ENCODE assay signal across 1 cellular context in the genomic region with DNA sequence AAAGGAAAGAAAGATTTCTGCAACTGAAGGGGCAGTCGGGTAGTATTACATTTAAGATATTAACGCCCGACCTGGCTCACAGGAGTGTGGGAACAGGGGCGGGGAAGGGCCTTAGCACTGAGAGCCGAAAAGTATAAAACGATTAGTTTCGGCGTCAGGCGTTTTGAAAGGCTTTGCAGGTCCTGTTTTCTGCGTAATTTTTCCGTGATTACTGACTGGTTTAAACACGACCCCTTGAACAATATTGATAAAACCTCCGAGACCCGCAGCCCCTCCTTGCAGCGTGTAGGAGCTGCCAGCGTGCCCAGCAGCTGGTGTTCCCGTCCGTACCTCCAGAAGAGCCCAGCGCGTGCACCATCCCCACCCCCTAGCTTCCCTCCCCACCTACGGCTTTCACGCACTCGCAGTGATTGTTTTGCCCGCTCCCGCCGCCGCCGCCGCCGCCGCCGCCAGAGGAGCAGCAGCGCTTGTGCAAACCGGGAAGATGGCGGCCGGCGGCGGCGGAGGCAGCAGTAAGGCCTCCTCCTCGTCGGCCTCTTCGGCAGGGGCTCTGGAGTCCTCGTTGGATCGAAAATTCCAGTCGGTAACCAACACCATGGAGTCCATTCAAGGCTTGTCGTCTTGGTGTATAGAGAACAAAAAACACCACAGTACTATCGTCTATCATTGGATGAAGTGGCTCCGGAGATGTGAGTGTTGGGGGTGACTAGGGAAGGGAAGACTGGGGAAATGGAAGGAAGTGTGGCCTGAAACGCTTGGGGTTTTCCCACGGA.
TF ChIP-seq lines count a peak whose summit lies in the region.

No MANE protein-coding gene starts in this region.

TF ChIP-seq in IMR-90, 13 proteins besides CTCF, POLR2A, EP300 and RAD21:
- TF ChIP-seq, protein P1, sequence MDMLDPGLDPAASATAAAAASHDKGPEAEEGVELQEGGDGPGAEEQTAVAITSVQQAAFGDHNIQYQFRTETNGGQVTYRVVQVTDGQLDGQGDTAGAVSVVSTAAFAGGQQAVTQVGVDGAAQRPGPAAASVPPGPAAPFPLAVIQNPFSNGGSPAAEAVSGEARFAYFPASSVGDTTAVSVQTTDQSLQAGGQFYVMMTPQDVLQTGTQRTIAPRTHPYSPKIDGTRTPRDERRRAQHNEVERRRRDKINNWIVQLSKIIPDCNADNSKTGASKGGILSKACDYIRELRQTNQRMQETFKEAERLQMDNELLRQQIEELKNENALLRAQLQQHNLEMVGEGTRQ (IDR thresholded peaks at IDR 0.05; ENCODE audit: low read depth, low read length) = no peak
- no peak for TF ChIP-seq NFE2L2 (IDR thresholded peaks at IDR 0.05; ENCODE audit: low read depth, low read length)
- TF ChIP-seq MAFK (IDR thresholded peaks at IDR 0.05; ENCODE audit: low read depth, low read length) = no peak
- TF ChIP-seq CEBPB (IDR thresholded peaks at IDR 0.05; ENCODE audit: low read depth, low read length) = peak; percentile 32; the same call in 1 of the 2 replicates
- TF ChIP-seq MAZ (IDR thresholded peaks at IDR 0.05; ENCODE audit: borderline replicate concordance, low read depth, low read length) = 0 out of 2 replicates have a peak, but pooled peaks have one; percentile 4
- peak; percentile 79; the same call in 1 of the 2 replicates for TF ChIP-seq MXI1 (IDR thresholded peaks at IDR 0.05; ENCODE audit: borderline replicate concordance, low read depth, low read length)
- no peak for TF ChIP-seq RFX5 (IDR thresholded peaks at IDR 0.05; ENCODE audit: low read depth, low read length)
- TF ChIP-seq FOS (IDR thresholded peaks at IDR 0.05; ENCODE audit: low read depth, low read length) = no peak
- TF ChIP-seq SMC3 (IDR thresholded peaks at IDR 0.05; ENCODE audit: low read depth, low read length) = no peak
- TF ChIP-seq CHD1 (IDR thresholded peaks at IDR 0.05; ENCODE audit: low read depth, low read length) = no peak
- TF ChIP-seq RCOR1 (IDR thresholded peaks at IDR 0.05; ENCODE audit: insufficient replicate concordance, low read length) = no peak
- no peak for TF ChIP-seq BHLHE40 (IDR thresholded peaks at IDR 0.05; ENCODE audit: low read depth, low read length)
- TF ChIP-seq, protein P2, sequence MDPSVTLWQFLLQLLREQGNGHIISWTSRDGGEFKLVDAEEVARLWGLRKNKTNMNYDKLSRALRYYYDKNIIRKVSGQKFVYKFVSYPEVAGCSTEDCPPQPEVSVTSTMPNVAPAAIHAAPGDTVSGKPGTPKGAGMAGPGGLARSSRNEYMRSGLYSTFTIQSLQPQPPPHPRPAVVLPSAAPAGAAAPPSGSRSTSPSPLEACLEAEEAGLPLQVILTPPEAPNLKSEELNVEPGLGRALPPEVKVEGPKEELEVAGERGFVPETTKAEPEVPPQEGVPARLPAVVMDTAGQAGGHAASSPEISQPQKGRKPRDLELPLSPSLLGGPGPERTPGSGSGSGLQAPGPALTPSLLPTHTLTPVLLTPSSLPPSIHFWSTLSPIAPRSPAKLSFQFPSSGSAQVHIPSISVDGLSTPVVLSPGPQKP (IDR thresholded peaks at IDR 0.05; ENCODE audit: borderline replicate concordance, low read depth, low read length) = no peak
